ENCODE assay signal across 24 cellular contexts in genomic region chr1:70720133-70720920, GRCh38.
"Had no signal": no experiment of that assay in that cellular context is flagged by ENCODE, and none has a peak within 500 bp of the region (broad histone marks: within the 10 kb centered on the region; RNA-seq: fewer than 3 reads in every experiment).

No MANE protein-coding gene starts in this region.

- DNase-seq: effector CD4-positive, alpha-beta T cell; endodermal cell; erythroblast; foreskin keratinocyte; kidney; left cardiac atrium; left ventricle myocardium superior; mesenchymal stem cell; midbrain; nucleus accumbens; ovary; stimulated activated CD4-positive, alpha-beta T cell treated with anti-CD3 and anti-CD28 coated beads, Interleukin-4, amount 100 ng/mL, for 1 hour; stimulated activated CD8-positive, alpha-beta memory T cell treated with anti-CD3 and anti-CD28 coated beads, Interleukin-4, amount 100 ng/mL, for 48 hours; stimulated activated naive CD8-positive, alpha-beta T cell treated with anti-CD3 and anti-CD28 coated beads, Interleukin-15, Interleukin-2, amounts not matched to agents 100 U/mL and 50 U/mL, for 24 hours; thyroid gland had no signal

- H3K4me3 Mint-ChIP-seq: endodermal cell; natural killer cell treated with Interleukin-12 subunit alpha and Interleukin-12 subunit beta and Interleukin-15 and Interleukin-18, amount 100 ng/mL, for 72 hours; neural progenitor cell; stimulated activated effector memory CD8-positive, alpha-beta T cell treated with anti-CD3 and anti-CD28 coated beads, Interleukin-12 subunit alpha, Interleukin-12 subunit beta, amount 100 ng/mL, for 72 hours; type B pancreatic cell had no signal

- H3K4me3 ChIP-seq: hepatocyte, lung, neural progenitor cell, ovary, right atrium auricular region, smooth muscle cell, suprapubic skin, thyroid gland had no signal

- H3K27me3 ChIP-seq: foreskin keratinocyte, hepatocyte, neural progenitor cell, ovary, right atrium auricular region, suprapubic skin, thyroid gland had no signal

- H3K9ac ChIP-seq: neural progenitor cell had no signal

- H3K36me3 Mint-ChIP-seq: neural progenitor cell; stimulated activated effector memory CD8-positive, alpha-beta T cell treated with anti-CD3 and anti-CD28 coated beads, Interleukin-12 subunit alpha, Interleukin-12 subunit beta, amount 100 ng/mL, for 72 hours; type B pancreatic cell had no signal

- H3K4me2 ChIP-seq: hepatocyte, neural progenitor cell, smooth muscle cell had no signal

- H3K4me1 Mint-ChIP-seq: neural progenitor cell; stimulated activated effector memory CD8-positive, alpha-beta T cell treated with anti-CD3 and anti-CD28 coated beads, Interleukin-12 subunit alpha, Interleukin-12 subunit beta, amount 100 ng/mL, for 72 hours had no signal

- H3K4me1 ChIP-seq: foreskin keratinocyte, neural progenitor cell, right atrium auricular region, suprapubic skin, thyroid gland had no signal

- H3K36me3 ChIP-seq: neural progenitor cell, ovary, right atrium auricular region, suprapubic skin, thyroid gland had no signal

- H3K27ac Mint-ChIP-seq: endodermal cell; natural killer cell treated with Interleukin-12 subunit alpha and Interleukin-12 subunit beta and Interleukin-15 and Interleukin-18, amount 100 ng/mL, for 72 hours; neural progenitor cell; stimulated activated effector memory CD8-positive, alpha-beta T cell treated with anti-CD3 and anti-CD28 coated beads, Interleukin-12 subunit alpha, Interleukin-12 subunit beta, amount 100 ng/mL, for 72 hours; type B pancreatic cell had no signal

- H3K9me3 ChIP-seq: ovary, thyroid gland had no signal

- H3K79me2 ChIP-seq: hepatocyte had no signal

- H3K27ac ChIP-seq: foreskin keratinocyte, hepatocyte, neural progenitor cell, ovary, right atrium auricular region, suprapubic skin, thyroid gland had no signal

- H2AFZ ChIP-seq: hepatocyte, neural progenitor cell had no signal
